Comparison of ENCODE assay signal across 24 cellular contexts in genomic region chr3:127337911-127338531, GRCh38. TPM values are rescaled to one million over a fixed set of nuclear protein-coding genes. Genes with fewer than 3 reads are reported as not detected.
"Had no signal": no experiment of that assay in that cellular context is flagged by ENCODE, and none has a peak within 500 bp of the region (broad histone marks: within the 10 kb centered on the region; RNA-seq: fewer than 3 reads in every experiment).

No MANE protein-coding gene starts in this region.

- H3K4me3 ChIP-seq: adrenal gland, colonic mucosa, thyroid gland had no signal

- H3K4me1 ChIP-seq: colonic mucosa, thyroid gland had no signal

- ATAC-seq: activated CD4-positive, alpha-beta T cell treated with anti-CD3 and anti-CD28 coated beads for 36 hours; activated CD8-positive, alpha-beta T cell treated with anti-CD3 and anti-CD28 coated beads, Interleukin-2, amount 10 ng/mL, durations not matched to agents 7 days and 5 days; left cardiac atrium; stimulated activated naive CD8-positive, alpha-beta T cell treated with anti-CD3 and anti-CD28 coated beads, Interleukin-15, amount 100 ng/mL, for 72 hours; T-cell had no signal

- H3K9me3 ChIP-seq: colonic mucosa, thyroid gland had no signal

- H3K27ac ChIP-seq: adrenal gland, colonic mucosa, thyroid gland, VCaP had no signal

- DNase-seq: activated CD4-positive, alpha-beta T cell treated with anti-CD3 and anti-CD28 coated beads for 36 hours; activated CD8-positive, alpha-beta T cell treated with anti-CD3 and anti-CD28 coated beads, Interleukin-2, amount 10 ng/mL, durations not matched to agents 7 days and 5 days; activated naive CD4-positive, alpha-beta T cell; adrenal gland; caudate nucleus; colonic mucosa; effector memory CD4-positive, alpha-beta T cell; hippocampal formation; immature natural killer cell; left cardiac atrium; natural killer cell; occipital lobe; stimulated activated CD4-positive, alpha-beta T cell treated with anti-CD3 and anti-CD28 coated beads, Interleukin-12 subunit alpha, Interleukin-12 subunit beta, amount 100 ng/mL, for 4 hours; stimulated activated CD4-positive, alpha-beta T cell treated with anti-CD3 and anti-CD28 coated beads, Interleukin-4, amount 100 ng/mL, for 1 hour; stimulated activated naive CD8-positive, alpha-beta T cell treated with anti-CD3 and anti-CD28 coated beads, Interleukin-15, amount 100 ng/mL, for 72 hours; T-cell; T1000; thyroid gland had no signal

- H3K4me1 Mint-ChIP-seq: activated CD4-positive, alpha-beta T cell treated with anti-CD3 and anti-CD28 coated beads for 36 hours; immature natural killer cell; memory B cell; natural killer cell; stimulated activated naive CD8-positive, alpha-beta T cell treated with anti-CD3 and anti-CD28 coated beads, Interleukin-15, amount 100 ng/mL, for 72 hours; T-cell had no signal

- H3K36me3 ChIP-seq: adrenal gland, colonic mucosa, thyroid gland had no signal

- H3K27ac Mint-ChIP-seq: activated CD4-positive, alpha-beta T cell treated with anti-CD3 and anti-CD28 coated beads for 36 hours; activated CD8-positive, alpha-beta T cell treated with anti-CD3 and anti-CD28 coated beads, Interleukin-2, amount 10 ng/mL, durations not matched to agents 7 days and 5 days; activated T-helper 1 cell treated with anti-CD3 and anti-CD28 coated beads, Interleukin-12 subunit alpha, Interleukin-12 subunit beta, Interleukin-2, Interleukin-4 antibody, amounts not matched to agents 30 ng/mL and 10 ng/mL and 1 ng/mL, durations not matched to agents 14 hours and 24 hours and 36 hours; immature natural killer cell; memory B cell; natural killer cell; stimulated activated naive CD8-positive, alpha-beta T cell treated with anti-CD3 and anti-CD28 coated beads, Interleukin-15, amount 100 ng/mL, for 72 hours; T-cell had no signal

- H3K4me3 Mint-ChIP-seq: activated CD4-positive, alpha-beta T cell treated with anti-CD3 and anti-CD28 coated beads for 36 hours; activated CD8-positive, alpha-beta T cell treated with anti-CD3 and anti-CD28 coated beads, Interleukin-2, amount 10 ng/mL, durations not matched to agents 7 days and 5 days; activated T-helper 1 cell treated with anti-CD3 and anti-CD28 coated beads, Interleukin-12 subunit alpha, Interleukin-12 subunit beta, Interleukin-2, Interleukin-4 antibody, amounts not matched to agents 30 ng/mL and 10 ng/mL and 1 ng/mL, durations not matched to agents 14 hours and 24 hours and 36 hours; immature natural killer cell; memory B cell; natural killer cell; stimulated activated naive CD8-positive, alpha-beta T cell treated with anti-CD3 and anti-CD28 coated beads, Interleukin-15, amount 100 ng/mL, for 72 hours; T-cell had no signal

- H3K36me3 Mint-ChIP-seq: immature natural killer cell, memory B cell, natural killer cell, T-cell had no signal

RNA-seq across cellular contexts. Expression of gene PRR20G, which starts 50.2 kb away (rescaled TPM):
- total RNA-seq: activated CD4-positive, alpha-beta T cell treated with anti-CD3 and anti-CD28 coated beads for 36 hours; activated CD8-positive, alpha-beta T cell treated with anti-CD3 and anti-CD28 coated beads, Interleukin-2, amount 10 ng/mL, durations not matched to agents 7 days and 5 days; activated T-helper 1 cell treated with anti-CD3 and anti-CD28 coated beads, Interleukin-12 subunit alpha, Interleukin-12 subunit beta, Interleukin-2, Interleukin-4 antibody, amounts not matched to agents 30 ng/mL and 10 ng/mL and 1 ng/mL, durations not matched to agents 14 hours and 24 hours and 36 hours; adrenal gland; colonic mucosa; epithelial cell of proximal tubule; left cardiac atrium; mucosa of gallbladder; natural killer cell; occipital lobe; pulmonary artery endothelial cell; T-cell; thyroid gland had no signal
- polyA plus RNA-seq: adrenal gland, immature natural killer cell had no signal
